ENCODE assay signal across 20 cellular contexts in the genomic region with DNA sequence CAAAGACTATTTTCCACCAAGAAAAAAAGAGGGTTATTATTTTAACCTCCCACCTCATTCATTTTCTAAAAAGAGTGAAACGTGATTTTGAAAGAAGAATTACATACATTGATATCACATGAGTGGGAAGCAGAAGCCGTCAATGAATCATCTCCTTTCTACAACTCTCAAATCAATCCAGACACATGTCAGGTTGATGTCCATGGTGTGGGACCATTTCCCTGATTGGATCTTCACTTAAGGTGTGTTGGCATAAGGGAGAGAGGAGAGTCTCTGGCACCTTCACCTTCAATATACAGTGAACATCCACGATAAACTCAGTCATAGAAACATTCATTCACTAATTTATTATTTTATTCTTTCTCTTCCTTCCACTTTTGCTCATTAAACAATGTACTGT.
DNase-seq lines count a peak whose midpoint lies in the region; ATAC-seq and TF ChIP-seq lines count a peak whose summit lies in the region.
"Had no signal": no experiment of that assay in that cellular context is flagged by ENCODE, and none has a peak within 500 bp of the region (broad histone marks: within the 10 kb centered on the region; RNA-seq: fewer than 3 reads in every experiment).

No MANE protein-coding gene starts in this region.

- peaks cover 78% of the 10 kb centered on the region for H3K4me1 Mint-ChIP-seq in T-helper 1 cell treated with Interleukin-12 subunit alpha and Interleukin-12 subunit beta and Interleukin-4 antibody, amounts not matched to agents 30 μg/mL and 1 μg/mL, for 36 hours (ENCODE audit: low read depth)
- H3K4me1 Mint-ChIP-seq in natural killer cell treated with Interleukin-12 subunit alpha and Interleukin-12 subunit beta and Interleukin-15 and Interleukin-18, amount 100 ng/mL, for 72 hours (ENCODE audit: low read depth in 2 of 2), result peaks cover 44 to 50% of the 10 kb centered on the region in 2 donors
- peaks cover 28 to 36% of the 10 kb centered on the region in 2 donors for H3K4me1 Mint-ChIP-seq in natural killer cell
- H3K4me1 Mint-ChIP-seq in activated naive CD8-positive, alpha-beta T cell treated with anti-CD3 and anti-CD28 coated beads, Interleukin-2, amount 10 ng/mL, durations not matched to agents 7 days and 5 days, result peaks cover 80% of the 10 kb centered on the region

- H3K27me3 Mint-ChIP-seq in T-helper 1 cell treated with Interleukin-12 subunit alpha and Interleukin-12 subunit beta and Interleukin-4 antibody, amounts not matched to agents 30 μg/mL and 1 μg/mL, for 36 hours (ENCODE audit: low read depth), result no peaks in the 10 kb centered on the region
- no peaks in the 10 kb centered on the region for H3K27me3 Mint-ChIP-seq in natural killer cell treated with Interleukin-12 subunit alpha and Interleukin-12 subunit beta and Interleukin-15 and Interleukin-18, amount 100 ng/mL, for 72 hours
- peaks cover 0 to 5% of the 10 kb centered on the region in 2 donors for H3K27me3 Mint-ChIP-seq in natural killer cell (ENCODE audit: low read depth in 2 of 2)
- H3K27me3 Mint-ChIP-seq in activated naive CD8-positive, alpha-beta T cell treated with anti-CD3 and anti-CD28 coated beads, Interleukin-2, amount 10 ng/mL, durations not matched to agents 7 days and 5 days, result no peaks in the 10 kb centered on the region

- no peak for TF ChIP-seq CTCF in natural killer cell (IDR thresholded peaks at IDR 0.05)

- peak overlapping the region; percentile 54 for H3K4me3 Mint-ChIP-seq in T-helper 1 cell treated with Interleukin-12 subunit alpha and Interleukin-12 subunit beta and Interleukin-4 antibody, amounts not matched to agents 30 μg/mL and 1 μg/mL, for 36 hours
- peak overlapping the region; percentile 60 for H3K4me3 Mint-ChIP-seq in natural killer cell treated with Interleukin-12 subunit alpha and Interleukin-12 subunit beta and Interleukin-15 and Interleukin-18, amount 100 ng/mL, for 72 hours
- no peak overlapping the region for H3K4me3 Mint-ChIP-seq in natural killer cell
- peak overlapping the region; percentile 28 for H3K4me3 Mint-ChIP-seq in activated naive CD8-positive, alpha-beta T cell treated with anti-CD3 and anti-CD28 coated beads, Interleukin-2, amount 10 ng/mL, durations not matched to agents 7 days and 5 days
- H3K4me3 Mint-ChIP-seq: neural crest cell had no signal

- H3K27ac Mint-ChIP-seq in T-helper 1 cell treated with Interleukin-12 subunit alpha and Interleukin-12 subunit beta and Interleukin-4 antibody, amounts not matched to agents 30 μg/mL and 1 μg/mL, for 36 hours, result peak overlapping the region; percentile 87
- H3K27ac Mint-ChIP-seq in natural killer cell treated with Interleukin-12 subunit alpha and Interleukin-12 subunit beta and Interleukin-15 and Interleukin-18, amount 100 ng/mL, for 72 hours, result peak overlapping the region; percentile 86 to 94
- peak overlapping the region in 1 of 2 donors; percentile 12 for H3K27ac Mint-ChIP-seq in natural killer cell
- H3K27ac Mint-ChIP-seq in activated naive CD8-positive, alpha-beta T cell treated with anti-CD3 and anti-CD28 coated beads, Interleukin-2, amount 10 ng/mL, durations not matched to agents 7 days and 5 days, result peak overlapping the region; percentile 93

- intact Hi-C loops in natural killer cell (cut with micrococcal nuclease), result no loop called here

- no peak for DNase-seq in T-helper 1 cell
- DNase-seq in natural killer cell treated with Interleukin-12 subunit alpha and Interleukin-12 subunit beta and Interleukin-15 and Interleukin-18, amount 100 ng/mL, for 72 hours (ENCODE audit: low spot score), result no peak
- DNase-seq in natural killer cell, result no peak
- DNase-seq in activated naive CD8-positive, alpha-beta T cell treated with anti-CD3 and anti-CD28 coated beads, Interleukin-2, amount 10 ng/mL, durations not matched to agents 7 days and 5 days, result no peak
- DNase-seq in COLO829 (ENCODE audit: low spot score), result no peak
- DNase-seq in NOMO-1 (lab: John Stamatoyannopoulos, UW; ENCODE audit: unreplicated experiment in 2 of 2), result no peak
- DNase-seq: activated gamma-delta T cell, caudate nucleus, DMS53, GDM1, glutamatergic neuron, NCI-H187, NCI-H2171 treated with DMSO at 0.1 percent for 48 hours, NCI-H526, right lobe of liver, stomach, transverse colon had no signal

- POLR2A ChIA-PET in activated naive CD8-positive, alpha-beta T cell treated with anti-CD3 and anti-CD28 coated beads, Interleukin-2, amount 10 ng/mL, durations not matched to agents 7 days and 5 days (lab: Charles Lee), result interaction anchor here (0.7 to 0.9 kb wide), 2 partner anchors 7 to 33 kb away, joined by 3 read pairs; no protein-coding TSS in a partner anchor

- peaks cover 7% of the 10 kb centered on the region for H3K36me3 Mint-ChIP-seq in T-helper 1 cell treated with Interleukin-12 subunit alpha and Interleukin-12 subunit beta and Interleukin-4 antibody, amounts not matched to agents 30 μg/mL and 1 μg/mL, for 36 hours (ENCODE audit: low read depth)
- no peaks in the 10 kb centered on the region for H3K36me3 Mint-ChIP-seq in natural killer cell treated with Interleukin-12 subunit alpha and Interleukin-12 subunit beta and Interleukin-15 and Interleukin-18, amount 100 ng/mL, for 72 hours
- H3K36me3 Mint-ChIP-seq in natural killer cell, result no peaks in the 10 kb centered on the region
- H3K36me3 Mint-ChIP-seq in activated naive CD8-positive, alpha-beta T cell treated with anti-CD3 and anti-CD28 coated beads, Interleukin-2, amount 10 ng/mL, durations not matched to agents 7 days and 5 days, result no peaks in the 10 kb centered on the region

- no peaks in the 10 kb centered on the region for H3K9me3 Mint-ChIP-seq in T-helper 1 cell treated with Interleukin-12 subunit alpha and Interleukin-12 subunit beta and Interleukin-4 antibody, amounts not matched to agents 30 μg/mL and 1 μg/mL, for 36 hours
- H3K9me3 Mint-ChIP-seq in natural killer cell treated with Interleukin-12 subunit alpha and Interleukin-12 subunit beta and Interleukin-15 and Interleukin-18, amount 100 ng/mL, for 72 hours, result no peaks in the 10 kb centered on the region
- H3K9me3 Mint-ChIP-seq in natural killer cell, result no peaks in the 10 kb centered on the region
- no peaks in the 10 kb centered on the region for H3K9me3 Mint-ChIP-seq in activated naive CD8-positive, alpha-beta T cell treated with anti-CD3 and anti-CD28 coated beads, Interleukin-2, amount 10 ng/mL, durations not matched to agents 7 days and 5 days
- H3K9me3 Mint-ChIP-seq: neural crest cell had no signal

- no peak for ATAC-seq in natural killer cell treated with Interleukin-12 subunit alpha and Interleukin-12 subunit beta and Interleukin-15 and Interleukin-18, amount 100 ng/mL, for 72 hours
- ATAC-seq in natural killer cell, result no peak
- ATAC-seq in activated naive CD8-positive, alpha-beta T cell treated with anti-CD3 and anti-CD28 coated beads, Interleukin-2, amount 10 ng/mL, durations not matched to agents 7 days and 5 days (ENCODE audit: low read depth), result no peak
- ATAC-seq in GM18873 (IDR thresholded peaks at IDR 0.05; ENCODE audit: low FRiP score, unreplicated experiment), result no peak
- ATAC-seq: right lobe of liver had no signal
